26 cellular contexts compared by ENCODE assay signal in genomic region chr2:163644238-163644637, GRCh38.
A peak's percentile ranks its signal among the peaks of the same experiment; 100 is the strongest.
DNase-seq lines count a peak whose midpoint lies in the region; ATAC-seq and TF ChIP-seq lines count a peak whose summit lies in the region.
"Had no signal": no experiment of that assay in that cellular context is flagged by ENCODE, and none has a peak within 500 bp of the region (broad histone marks: within the 10 kb centered on the region; RNA-seq: fewer than 3 reads in every experiment).

No MANE protein-coding gene starts in this region.

- CTCF ChIA-PET in GM10248 (lab: Yijun Ruan, JAX) = interaction anchor here (1.3 kb wide), 1 partner anchor 12 kb away, joined by 3 read pairs; no protein-coding TSS in a partner anchor

- in situ Hi-C loops in astrocyte of the cerebellum (cut with HindIII; ENCODE audit: low sequenced_read_pairs) = no loop called here
- in situ Hi-C loops in ACHN (cut with HindIII; ENCODE audit: low pct_ligation_motif_present, low pct_unique_long_range_greater_than_20kb, low sequenced_read_pairs) = no loop called here

- TF ChIP-seq CTCF in astrocyte of the cerebellum (IDR thresholded peaks at IDR 0.05; ENCODE audit: low read depth, low read length, missing control alignments) = peak; percentile 19
- TF ChIP-seq CTCF in GM10248 (IDR thresholded peaks at IDR 0.05; ENCODE audit: control extremely low read depth, extremely low read depth, low read depth, missing control alignments) = no peak

- H3K4me3 ChIP-seq in astrocyte of the cerebellum (ENCODE audit: low read depth, low read length) = no peak overlapping the region
- H3K4me3 ChIP-seq: K562, lung, MG63, mucosa of descending colon, ovary, PC-9, suprapubic skin had no signal

- ATAC-seq in HG03354 (IDR thresholded peaks at IDR 0.05; ENCODE audit: poor library complexity, severe bottlenecking, unreplicated experiment) = peak; percentile 58
- ATAC-seq: K562; mucosa of descending colon; Right ventricle myocardium inferior; stimulated activated naive B cell treated with anti-CD40 and anti-IgM and Interleukin-4, amounts not matched to agents 10 μg/mL and 1 μg/mL and 100 μg/mL, for 72 hours had no signal

- peak; percentile 29 for DNase-seq in EH (ENCODE audit: low read depth)
- peak; percentile 60 for DNase-seq in astrocyte of the cerebellum (ENCODE audit: low read depth)
- DNase-seq in myocyte (ENCODE audit: low read depth) = peak; percentile 6
- no peak for DNase-seq in ACHN
- no peak for DNase-seq in GM10248 (ENCODE audit: extremely low spot score)
- DNase-seq in NCI-H1417 (lab: John Stamatoyannopoulos, UW) = no peak
- DNase-seq: activated CD4-positive, alpha-beta memory T cell treated with anti-CD3 and anti-CD28 coated beads, Interleukin-2, amount 10 ng/mL, durations not matched to agents 7 days and 5 days; activated CD8-positive, alpha-beta memory T cell treated with anti-CD3 and anti-CD28 coated beads, Interleukin-2, amount 50 U/mL, for 4 hours; activated naive CD4-positive, alpha-beta T cell treated with Interleukin-2 at 50 U/mL for 16 hours; CD4-positive, alpha-beta memory T cell; cerebellar nuclear complex; hippocampal formation; MG63; mucosa of descending colon; NCI-H1105 treated with DMSO at 0.1 percent for 48 hours; NCI-H1930; NCI-H510A treated with DMSO at 0.1 percent for 48 hours; nephron progenitor cell; ovary; PC-9; stimulated activated naive B cell treated with anti-CD40 and anti-IgM and Interleukin-4, amounts not matched to agents 10 μg/mL and 1 μg/mL and 100 μg/mL, for 72 hours had no signal

- POLR2A ChIA-PET in GM10248 (lab: Yijun Ruan, JAX) = no interaction called here

Comparison
In these comparisons a context has a peak if more than half of its experiments do, and no peak if none do; other contexts are left out.
1. DNase-seq: peak in EH (single experiment), astrocyte of the cerebellum (single experiment) and myocyte (single experiment); none in ACHN (single experiment), GM10248 (single experiment) and NCI-H1417 (0 of 3).